In the genomic region with DNA sequence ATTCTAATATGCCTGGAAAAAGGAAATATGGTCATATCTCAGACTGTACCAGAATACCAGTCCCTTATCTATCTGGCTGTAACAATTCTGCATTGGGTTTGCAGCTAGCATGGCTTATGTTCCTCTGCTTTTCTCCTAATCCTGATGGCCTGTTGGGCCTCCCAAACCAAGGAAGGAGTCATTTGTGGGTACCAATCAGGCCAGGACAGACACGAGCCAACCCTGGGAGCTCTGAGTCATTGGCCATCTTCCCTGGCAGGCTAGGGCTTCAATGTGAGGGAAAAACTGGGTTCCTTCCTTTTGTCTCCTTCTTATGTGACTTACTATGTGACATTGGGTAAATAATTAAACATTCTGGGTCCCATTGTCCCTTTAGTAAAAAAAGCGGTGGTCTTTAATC, we compare ENCODE assay signal across 19 cellular contexts. TPM values are rescaled to one million over a fixed set of nuclear protein-coding genes. Genes with fewer than 3 reads are reported as not detected.
"Had no signal": no experiment of that assay in that cellular context is flagged by ENCODE, and none has a peak within 500 bp of the region (broad histone marks: within the 10 kb centered on the region; RNA-seq: fewer than 3 reads in every experiment).

No MANE protein-coding gene starts in this region.

- H3K9me3 Mint-ChIP-seq: activated CD4-positive, alpha-beta T cell treated with anti-CD3 and anti-CD28 coated beads, Interleukin-2, amount 10 ng/mL, durations not matched to agents 24 days and 14 days; stimulated activated effector memory CD8-positive, alpha-beta T cell treated with anti-CD3 and anti-CD28 coated beads, Interleukin-12 subunit alpha, Interleukin-12 subunit beta, amount 100 ng/mL, for 72 hours had no signal

- H3K27me3 ChIP-seq: adrenal gland, neutrophil, right atrium auricular region, transverse colon had no signal

- H3K27ac ChIP-seq: adrenal gland, coronary artery, neutrophil, right atrium auricular region, transverse colon had no signal

- DNase-seq: activated B cell treated with CpG ODN at 0.5 μM for 24 hours; activated CD4-positive, alpha-beta T cell treated with anti-CD3 and anti-CD28 coated beads, Interleukin-2, amount 10 ng/mL, durations not matched to agents 24 days and 14 days; activated CD8-positive, alpha-beta memory T cell treated with anti-CD3 and anti-CD28 coated beads for 24 hours; activated naive CD4-positive, alpha-beta T cell treated with anti-CD3 and anti-CD28 coated beads, Interleukin-2, amount 50 U/mL, for 16 hours; adrenal gland; caudate nucleus; effector CD8-positive, alpha-beta T cell; left colon; naive B cell; posterior cingulate gyrus; small intestine; substantia nigra; transverse colon had no signal

- H3K9me3 ChIP-seq: adrenal gland, right atrium auricular region, transverse colon had no signal

- H3K27me3 Mint-ChIP-seq: activated B cell treated with CpG ODN at 0.5 μM for 24 hours; activated CD4-positive, alpha-beta T cell treated with anti-CD3 and anti-CD28 coated beads, Interleukin-2, amount 10 ng/mL, durations not matched to agents 24 days and 14 days; naive B cell had no signal

- H3K4me1 Mint-ChIP-seq: activated B cell treated with CpG ODN at 0.5 μM for 24 hours had no signal

- H3K27ac Mint-ChIP-seq: activated B cell treated with CpG ODN at 0.5 μM for 24 hours; activated CD4-positive, alpha-beta T cell treated with anti-CD3 and anti-CD28 coated beads, Interleukin-2, amount 10 ng/mL, durations not matched to agents 24 days and 14 days; activated T-helper 2 cell treated with anti-CD3 and anti-CD28 coated beads, Interferon-gamma antibody, Interleukin-2, Interleukin-4, amounts not matched to agents 10 μg/mL and 5 μg/mL and 100 μg/mL, durations not matched to agents 14 hours and 24 hours and 36 hours; stimulated activated effector memory CD8-positive, alpha-beta T cell treated with anti-CD3 and anti-CD28 coated beads, Interleukin-12 subunit alpha, Interleukin-12 subunit beta, amount 100 ng/mL, for 72 hours had no signal

- H3K4me1 ChIP-seq: transverse colon had no signal

- H3K4me3 ChIP-seq: adrenal gland, coronary artery, lung, right atrium auricular region, transverse colon had no signal

- H3K4me3 Mint-ChIP-seq: activated B cell treated with CpG ODN at 0.5 μM for 24 hours; activated CD4-positive, alpha-beta T cell treated with anti-CD3 and anti-CD28 coated beads, Interleukin-2, amount 10 ng/mL, durations not matched to agents 24 days and 14 days; naive B cell; stimulated activated effector memory CD8-positive, alpha-beta T cell treated with anti-CD3 and anti-CD28 coated beads, Interleukin-12 subunit alpha, Interleukin-12 subunit beta, amount 100 ng/mL, for 72 hours had no signal

RNA-seq across cellular contexts. Expression of a gene that starts 52.0 kb away (rescaled TPM):
- total RNA-seq: activated B cell treated with CpG ODN at 0.5 μM for 24 hours; activated CD4-positive, alpha-beta T cell treated with anti-CD3 and anti-CD28 coated beads, Interleukin-2, amount 10 ng/mL, durations not matched to agents 24 days and 14 days; activated T-helper 2 cell treated with anti-CD3 and anti-CD28 coated beads, Interferon-gamma antibody, Interleukin-2, Interleukin-4, amounts not matched to agents 10 μg/mL and 5 μg/mL and 100 μg/mL, durations not matched to agents 14 hours and 24 hours and 36 hours had no signal
